ENCODE assay signal across 26 cellular contexts in the genomic region with DNA sequence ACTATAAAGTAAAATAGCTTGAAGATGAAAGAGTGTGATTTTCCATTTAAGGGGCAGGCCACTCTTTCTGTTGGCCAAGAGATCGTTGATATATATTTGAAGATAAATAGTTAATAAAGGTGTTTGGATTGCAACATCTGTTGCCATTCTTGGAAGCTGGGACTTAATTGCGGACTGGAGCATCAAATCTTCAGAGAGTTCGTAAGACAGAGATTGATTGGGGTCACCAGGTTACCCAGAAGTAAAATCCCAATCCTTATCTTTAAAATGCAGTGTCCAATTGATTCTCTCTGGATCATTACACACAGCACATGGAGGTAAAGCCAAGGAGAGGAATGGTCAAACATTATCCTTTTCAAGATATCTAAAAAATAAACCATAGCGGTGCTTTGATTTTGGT.
"Had no signal": no experiment of that assay in that cellular context is flagged by ENCODE, and none has a peak within 500 bp of the region (broad histone marks: within the 10 kb centered on the region; RNA-seq: fewer than 3 reads in every experiment).

No MANE protein-coding gene starts in this region.

- DNase-seq: naive B cell; naive thymus-derived CD8-positive, alpha-beta T cell; occipital lobe; pancreas; psoas muscle; right cardiac atrium; right lobe of liver; sigmoid colon; small intestine; stimulated activated CD4-positive, alpha-beta T cell treated with anti-CD3 and anti-CD28 coated beads, Interleukin-15, amount 100 ng/mL, for 24 hours; stimulated activated CD4-positive, alpha-beta T cell treated with anti-CD3 and anti-CD28 coated beads, Interleukin-4, amount 100 ng/mL, for 1 hour; stimulated activated CD4-positive, alpha-beta T cell treated with anti-CD3 and anti-CD28 coated beads, Interleukin-4, amount 100 ng/mL, for 4 hours; stimulated activated CD8-positive, alpha-beta memory T cell treated with anti-CD3 and anti-CD28 coated beads, Interleukin-4, amount 100 ng/mL, for 48 hours; stimulated activated naive CD4-positive, alpha-beta T cell; stimulated activated naive CD8-positive, alpha-beta T cell treated with anti-CD3 and anti-CD28 coated beads, Interleukin-15, amount 100 ng/mL, for 72 hours; stimulated activated naive CD8-positive, alpha-beta T cell treated with anti-CD3 and anti-CD28 coated beads, Interleukin-15, Interleukin-2, amounts not matched to agents 100 U/mL and 50 U/mL, for 24 hours; substantia nigra; testis; tibial artery; transverse colon; upper lobe of left lung had no signal

- ATAC-seq: naive thymus-derived CD8-positive, alpha-beta T cell; natural killer cell treated with Interleukin-12 subunit alpha and Interleukin-12 subunit beta and Interleukin-15 and Interleukin-18, amount 100 ng/mL, for 72 hours; pancreas; psoas muscle; right cardiac atrium; right lobe of liver; stimulated activated memory B cell treated with anti-CD40 and anti-IgM and Interleukin-4, amounts not matched to agents 10 μg/mL and 1 μg/mL and 100 μg/mL, for 72 hours; stimulated activated naive CD8-positive, alpha-beta T cell treated with anti-CD3 and anti-CD28 coated beads, Interleukin-15, amount 100 ng/mL, for 72 hours; stimulated activated naive CD8-positive, alpha-beta T cell treated with anti-CD3 and anti-CD28 coated beads, Interleukin-15, Interleukin-2, amounts not matched to agents 100 U/mL and 50 U/mL, for 24 hours had no signal

- H3K4me3 ChIP-seq: neural progenitor cell, pancreas, psoas muscle, right lobe of liver, sigmoid colon, suprapubic skin, testis, tibial artery, transverse colon, upper lobe of left lung had no signal

- FAIRE-seq: small intestine, urothelium cell line had no signal

- H3K4me2 ChIP-seq: neural progenitor cell had no signal

- H2AFZ ChIP-seq: neural progenitor cell had no signal

- H3K27me3 ChIP-seq: neural progenitor cell, pancreas, right lobe of liver, sigmoid colon, suprapubic skin, testis, transverse colon, upper lobe of left lung had no signal

- H3K27ac ChIP-seq: neural progenitor cell, pancreas, psoas muscle, right lobe of liver, sigmoid colon, suprapubic skin, testis, tibial artery, transverse colon, upper lobe of left lung had no signal

- H3K9ac ChIP-seq: neural progenitor cell had no signal

- H3K36me3 ChIP-seq: neural progenitor cell, pancreas, right lobe of liver, sigmoid colon, suprapubic skin, tibial artery, transverse colon, upper lobe of left lung had no signal

- H3K36me3 Mint-ChIP-seq: naive B cell; naive thymus-derived CD8-positive, alpha-beta T cell; natural killer cell treated with Interleukin-12 subunit alpha and Interleukin-12 subunit beta and Interleukin-15 and Interleukin-18, amount 100 ng/mL, for 72 hours; neural progenitor cell; stimulated activated memory B cell treated with anti-CD40 and anti-IgM and Interleukin-4, amounts not matched to agents 10 μg/mL and 1 μg/mL and 100 μg/mL, for 72 hours had no signal

- H3K4me1 ChIP-seq: psoas muscle, sigmoid colon had no signal

- H3K4me3 Mint-ChIP-seq: naive B cell; naive thymus-derived CD8-positive, alpha-beta T cell; natural killer cell treated with Interleukin-12 subunit alpha and Interleukin-12 subunit beta and Interleukin-15 and Interleukin-18, amount 100 ng/mL, for 72 hours; neural progenitor cell; stimulated activated memory B cell treated with anti-CD40 and anti-IgM and Interleukin-4, amounts not matched to agents 10 μg/mL and 1 μg/mL and 100 μg/mL, for 72 hours; stimulated activated naive CD8-positive, alpha-beta T cell treated with anti-CD3 and anti-CD28 coated beads, Interleukin-15, amount 100 ng/mL, for 72 hours had no signal

- H3K9me3 ChIP-seq: pancreas, psoas muscle, right lobe of liver, sigmoid colon, suprapubic skin, testis, tibial artery, transverse colon, upper lobe of left lung had no signal

- H3K27ac Mint-ChIP-seq: naive B cell; naive thymus-derived CD8-positive, alpha-beta T cell; natural killer cell treated with Interleukin-12 subunit alpha and Interleukin-12 subunit beta and Interleukin-15 and Interleukin-18, amount 100 ng/mL, for 72 hours; stimulated activated memory B cell treated with anti-CD40 and anti-IgM and Interleukin-4, amounts not matched to agents 10 μg/mL and 1 μg/mL and 100 μg/mL, for 72 hours; stimulated activated naive CD8-positive, alpha-beta T cell treated with anti-CD3 and anti-CD28 coated beads, Interleukin-15, amount 100 ng/mL, for 72 hours had no signal

- H3K9me3 Mint-ChIP-seq: naive B cell; naive thymus-derived CD8-positive, alpha-beta T cell; natural killer cell treated with Interleukin-12 subunit alpha and Interleukin-12 subunit beta and Interleukin-15 and Interleukin-18, amount 100 ng/mL, for 72 hours; stimulated activated memory B cell treated with anti-CD40 and anti-IgM and Interleukin-4, amounts not matched to agents 10 μg/mL and 1 μg/mL and 100 μg/mL, for 72 hours; stimulated activated naive CD8-positive, alpha-beta T cell treated with anti-CD3 and anti-CD28 coated beads, Interleukin-15, amount 100 ng/mL, for 72 hours had no signal

- H3K27me3 Mint-ChIP-seq: stimulated activated memory B cell treated with anti-CD40 and anti-IgM and Interleukin-4, amounts not matched to agents 10 μg/mL and 1 μg/mL and 100 μg/mL, for 72 hours; stimulated activated naive CD8-positive, alpha-beta T cell treated with anti-CD3 and anti-CD28 coated beads, Interleukin-15, amount 100 ng/mL, for 72 hours had no signal

- H3K4me1 Mint-ChIP-seq: stimulated activated memory B cell treated with anti-CD40 and anti-IgM and Interleukin-4, amounts not matched to agents 10 μg/mL and 1 μg/mL and 100 μg/mL, for 72 hours had no signal
